In the genomic region with DNA sequence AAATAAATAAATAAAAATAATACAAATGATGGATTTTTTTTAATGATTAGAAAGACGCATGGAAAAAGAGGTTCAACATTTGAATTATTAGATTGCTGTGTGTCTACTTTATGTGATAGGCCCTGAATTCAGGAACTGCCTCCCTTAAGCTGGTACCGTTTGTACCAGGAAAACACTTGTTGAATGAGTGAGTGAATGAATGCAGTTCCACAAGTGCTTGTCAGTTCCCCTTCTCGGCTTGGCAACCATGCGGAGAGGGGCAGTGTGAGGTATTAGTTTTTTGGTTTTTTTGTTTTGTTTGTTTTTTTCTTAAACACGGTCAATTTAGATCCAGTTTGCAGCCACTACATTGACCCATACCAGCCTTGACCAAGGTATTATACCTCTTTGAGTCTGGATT, we compare ENCODE assay signal across 8 cellular contexts.
"Had no signal": no experiment of that assay in that cellular context is flagged by ENCODE, and none has a peak within 500 bp of the region (broad histone marks: within the 10 kb centered on the region; RNA-seq: fewer than 3 reads in every experiment).

No MANE protein-coding gene starts in this region.

- ATAC-seq: HepG2 had no signal

- H3K27me3 Mint-ChIP-seq: IgD-negative memory B cell had no signal

- H3K9me3 Mint-ChIP-seq: HFFc6, IgD-negative memory B cell had no signal

- H3K36me3 Mint-ChIP-seq: IgD-negative memory B cell had no signal

- H3K27ac Mint-ChIP-seq: HFFc6 had no signal

- H3K9me3 ChIP-seq: HAP-1 had no signal

- DNase-seq: GM23248, GOT3, H7, HFFc6, KBM-7 had no signal
